Comparison of ENCODE assay signal across 8 cellular contexts in genomic region chr5:10250804-10251276, GRCh38. TPM values are rescaled to one million over a fixed set of nuclear protein-coding genes. Genes with fewer than 3 reads are reported as not detected.
DNase-seq lines count a peak whose midpoint lies in the region; ATAC-seq lines count a peak whose summit lies in the region.

No MANE protein-coding gene starts in this region.

- DNase-seq in A172 (ENCODE audit: low spot score) = peak; percentile 30
- peak; percentile 15 for DNase-seq in KG1 (lab: John Stamatoyannopoulos, UW)
- DNase-seq in activated naive CD4-positive, alpha-beta T cell treated with anti-CD3 and anti-CD28 coated beads, Interleukin-2, amount 50 U/mL, for 16 hours = peak; percentile 17
- peak; percentile 20 for DNase-seq in stimulated activated naive CD4-positive, alpha-beta T cell treated with Interleukin-2 at 50 U/mL for 16 hours (lab: John Stamatoyannopoulos, UW)
- no peak for DNase-seq in NCI-H2107 treated with DMSO at 0.1 percent for 48 hours (lab: John Stamatoyannopoulos, UW; ENCODE audit: unreplicated experiment)

- H3K4me3 ChIP-seq in iPS-18a (ENCODE audit: low read length) = peak overlapping the region; percentile 100

- peaks cover 9% of the 10 kb centered on the region for H3K4me1 ChIP-seq in iPS-18a (ENCODE audit: control insufficient read depth, low read depth, low read length)

- H3K9ac ChIP-seq in iPS-18a (ENCODE audit: low read length) = peak overlapping the region; percentile 99

- H3K36me3 ChIP-seq in iPS-18a (ENCODE audit: control insufficient read depth, low read depth, low read length) = peaks cover 39% of the 10 kb centered on the region

- peak overlapping the region; percentile 96 for H3K27ac ChIP-seq in iPS-18a (ENCODE audit: low read length)

- ATAC-seq in GM18502 (IDR thresholded peaks at IDR 0.05; ENCODE audit: poor library complexity, unreplicated experiment) = peak; percentile 19
- no peak for ATAC-seq in GM21576 (IDR thresholded peaks at IDR 0.05; ENCODE audit: unreplicated experiment)

- H3K9me3 ChIP-seq in iPS-18a (ENCODE audit: control insufficient read depth, low read depth, low read length) = no peaks in the 10 kb centered on the region

- no peaks in the 10 kb centered on the region for H3K27me3 ChIP-seq in iPS-18a (ENCODE audit: control insufficient read depth, insufficient read depth, low read length)

RNA-seq across cellular contexts. Expression of gene CCT5, which starts 0.8 kb away (rescaled TPM):
- 872 and 982 TPM in 2 replicates for total RNA-seq in A172 (2014; rRNA removed; shearing (Covaris generic))

RNA-seq across cellular contexts. Expression of gene ATPSCKMT, which starts 1.2 kb away (rescaled TPM):
- 54.4 and 67.4 TPM in 2 replicates for total RNA-seq in A172 (2014; rRNA removed; shearing (Covaris generic))

RNA-seq across cellular contexts. Expression of gene CMBL, which starts 56.9 kb away (rescaled TPM):
- 9.3 and 12.5 TPM in 2 replicates for total RNA-seq in A172 (2014; rRNA removed; shearing (Covaris generic))
